ENCODE assay signal across 8 cellular contexts in genomic region chr19:3343619-3344502, GRCh38. TPM values are rescaled to one million over a fixed set of nuclear protein-coding genes. Genes with fewer than 3 reads are reported as not detected.
DNase-seq lines count a peak whose midpoint lies in the region; ATAC-seq, FAIRE-seq and TF ChIP-seq lines count a peak whose summit lies in the region.

No MANE protein-coding gene starts in this region.

- TF ChIP-seq POLR2A in A549 (IDR thresholded peaks at IDR 0.05; ENCODE audit: low read length), result peak; percentile 32; the same call in 1 of the 2 replicates
- no peak for TF ChIP-seq POLR2A in GM12891 (IDR thresholded peaks at IDR 0.05; ENCODE audit: low read depth, low read length)
- TF ChIP-seq POLR2A in sigmoid colon (IDR thresholded peaks at IDR 0.05), result no peak

- TF ChIP-seq EP300 in A549 (IDR thresholded peaks at IDR 0.05), result no peak
- peak in 1 of 4 donors; percentile 54 for TF ChIP-seq EP300 in sigmoid colon (IDR thresholded peaks at IDR 0.05)

- no peaks in the 10 kb centered on the region for H3K27me3 Mint-ChIP-seq in activated naive CD8-positive, alpha-beta T cell treated with anti-CD3 and anti-CD28 coated beads, Interleukin-2, amount 50 U/mL, for 24 hours

- peak overlapping the region; percentile 36 for H3K4me3 Mint-ChIP-seq in activated naive CD8-positive, alpha-beta T cell treated with anti-CD3 and anti-CD28 coated beads, Interleukin-2, amount 50 U/mL, for 24 hours

- no peaks in the 10 kb centered on the region for H3K79me2 ChIP-seq in OCI-LY7 (ENCODE audit: insufficient read depth, low read depth, low read length)

- H3K27ac Mint-ChIP-seq in activated naive CD8-positive, alpha-beta T cell treated with anti-CD3 and anti-CD28 coated beads, Interleukin-2, amount 50 U/mL, for 24 hours, result no peak overlapping the region

- CTCF ChIA-PET in A549 (lab: Yijun Ruan, JAX) (interaction anchor here (0.6 to 2.3 kb wide), 7 partner anchors 18 to 129 kb away, joined by 3 to 7 read pairs (median 3); no protein-coding TSS in a partner anchor), OCI-LY7 (lab: Charles Lee; ENCODE audit: unreplicated experiment) (no interaction called here)

- H3K9me3 ChIP-seq in A549, result no peaks in the 10 kb centered on the region
- no peaks in the 10 kb centered on the region for H3K9me3 ChIP-seq in OCI-LY7 (ENCODE audit: low read length)
- no peaks in the 10 kb centered on the region for H3K9me3 ChIP-seq in heart right ventricle
- no peaks in the 10 kb centered on the region for H3K9me3 ChIP-seq in sigmoid colon

- BruUV-seq in OCI-LY7 (replicated peaks; lab: Mats Ljungman, UMichigan), result no TSS peak

- H2AFZ ChIP-seq in OCI-LY7 (ENCODE audit: low read length), result no peak overlapping the region

- H3K4me3 ChIP-seq in A549 (peak overlapping the region; percentile 59), OCI-LY7 (ENCODE audit: low read depth, low read length, poor library complexity, severe bottlenecking) (no peak overlapping the region), heart right ventricle (peak overlapping the region in 7 of 10 donors; percentile 17 to 41 (median 35)), sigmoid colon (peak overlapping the region in 3 of 4 donors; percentile 9 to 36 (median 25))

- peaks cover under 1% of the 10 kb centered on the region for H3K4me1 Mint-ChIP-seq in activated naive CD8-positive, alpha-beta T cell treated with anti-CD3 and anti-CD28 coated beads, Interleukin-2, amount 50 U/mL, for 24 hours

- peak; percentile 35 to 61 for TF ChIP-seq RAD21 in A549 (conservative IDR thresholded peaks at IDR 0.05 in 1 of 2, IDR thresholded peaks at IDR 0.05 in 1 of 2)

- no peaks in the 10 kb centered on the region for H4K20me1 ChIP-seq in OCI-LY7 (ENCODE audit: insufficient read depth, low read length)

- no peaks in the 10 kb centered on the region for H3K36me3 Mint-ChIP-seq in activated naive CD8-positive, alpha-beta T cell treated with anti-CD3 and anti-CD28 coated beads, Interleukin-2, amount 50 U/mL, for 24 hours (ENCODE audit: low read depth)

- H3K4me2 ChIP-seq in A549 (peak overlapping the region; percentile 89), OCI-LY7 (ENCODE audit: low read length) (no peak overlapping the region)

- intact Hi-C loops in OCI-LY7 (cut with micrococcal nuclease; ENCODE audit: unreplicated experiment), result no loop called here
- intact Hi-C loops in heart right ventricle (cut with DNase I), result loop anchor here in 2 of 10 donors (5.0 kb wide), 1 partner anchor 83 kb away; no protein-coding TSS in a partner anchor
- intact Hi-C loops in sigmoid colon (cut with DNase I), result no loop called here

- H3K36me3 ChIP-seq in OCI-LY7 (ENCODE audit: insufficient read depth, low read length), result no peaks in the 10 kb centered on the region
- H3K36me3 ChIP-seq in heart right ventricle, result no peaks in the 10 kb centered on the region
- H3K36me3 ChIP-seq in sigmoid colon, result no peaks in the 10 kb centered on the region

- ATAC-seq in A549 (peak; percentile 93 to 96), heart right ventricle (peak; percentile 69 to 86 (median 79)), HG02981 (IDR thresholded peaks at IDR 0.05; ENCODE audit: unreplicated experiment) (no peak)
- ATAC-seq in activated naive CD8-positive, alpha-beta T cell treated with anti-CD3 and anti-CD28 coated beads, Interleukin-2, amount 50 U/mL, for 24 hours, result peak; percentile 78

- POLR2A ChIA-PET in A549 (lab: Yijun Ruan, JAX) (no interaction called here), OCI-LY7 (lab: Charles Lee) (no interaction called here)

- no peaks in the 10 kb centered on the region for H3K9me2 ChIP-seq in OCI-LY7 (ENCODE audit: insufficient read depth, low read length)

- peaks cover 31% of the 10 kb centered on the region for H3K4me1 ChIP-seq in A549
- H3K4me1 ChIP-seq in OCI-LY7 (ENCODE audit: insufficient read depth, low read length, poor library complexity, severe bottlenecking), result no peaks in the 10 kb centered on the region
- peaks cover 11 to 33% (median 27%) of the 10 kb centered on the region in 9 donors for H3K4me1 ChIP-seq in heart right ventricle
- peaks cover 0 to 63% (median 50%) of the 10 kb centered on the region in 4 donors for H3K4me1 ChIP-seq in sigmoid colon

- no peaks in the 10 kb centered on the region for H3K9me3 Mint-ChIP-seq in activated naive CD8-positive, alpha-beta T cell treated with anti-CD3 and anti-CD28 coated beads, Interleukin-2, amount 50 U/mL, for 24 hours

- DNase-seq in A549 (ENCODE audit: low read depth in 1 of 2, low spot score in 1 of 2), result peak; percentile 93 to 95
- DNase-seq in GM12891 (ENCODE audit: insufficient read length, low spot score), result peak; percentile 59
- peak; percentile 24 for DNase-seq in OCI-LY7 (ENCODE audit: low spot score)
- DNase-seq in activated naive CD8-positive, alpha-beta T cell treated with anti-CD3 and anti-CD28 coated beads, Interleukin-2, amount 50 U/mL, for 24 hours, result peak; percentile 58
- DNase-seq in heart right ventricle, result peak; percentile 76 to 77
- peak; percentile 96 for DNase-seq in sigmoid colon
- DNase-seq in NCI-H510A (lab: John Stamatoyannopoulos, UW), result no peak

- H3K27ac ChIP-seq in A549, result peak overlapping the region; percentile 93 to 96
- H3K27ac ChIP-seq in OCI-LY7 (ENCODE audit: low read depth, low read length, poor library complexity, severe bottlenecking), result no peak overlapping the region
- H3K27ac ChIP-seq in heart right ventricle, result peak overlapping the region; percentile 52 to 82 (median 70)
- H3K27ac ChIP-seq in sigmoid colon, result peak overlapping the region; percentile 86 to 94 (median 91)

- FAIRE-seq in A549 (lab: Jason Lieb, UNC) (no peak), GM12891 (lab: Jason Lieb, UNC) (peak; percentile 28)

- WGBS in A549 (ENCODE audit: missing lambda C conversion rate), result under 1% methylated on average over 23 of the region's 26 CpGs
- 46 to 62% methylated on average over 26 of the region's 26 CpGs for WGBS in heart right ventricle, 2 donors
- 33 to 53% methylated on average over 26 of the region's 26 CpGs for WGBS in sigmoid colon, 2 donors

- peak; percentile 36; the same call in 1 of the 3 replicates for TF ChIP-seq CTCF in A549 (IDR thresholded peaks at IDR 0.05)
- no peak for TF ChIP-seq CTCF in OCI-LY7 (conservative IDR thresholded peaks at IDR 0.05; ENCODE audit: low read length)
- peak in 5 of 9 donors; percentile 2 to 36 (median 10) for TF ChIP-seq CTCF in heart right ventricle (IDR thresholded peaks at IDR 0.05)
- TF ChIP-seq CTCF in sigmoid colon (IDR thresholded peaks at IDR 0.05), result no peak

- no peaks in the 10 kb centered on the region for H3K27me3 ChIP-seq in heart right ventricle
- H3K27me3 ChIP-seq in sigmoid colon, result no peaks in the 10 kb centered on the region

TF ChIP-seq in A549, 52 proteins besides CTCF, POLR2A, EP300 and RAD21 (continues in another document):
- TF ChIP-seq MAFK (IDR thresholded peaks at IDR 0.05; ENCODE audit: partially characterized antibody) (no peak), TP53 (CRISPR knock-in tag; IDR thresholded peaks at IDR 0.05) (no peak), TFCP2L1 (CRISPR knock-in tag; IDR thresholded peaks at IDR 0.05) (no peak), HDAC2 (IDR thresholded peaks at IDR 0.05) (no peak), SMC3 (IDR thresholded peaks at IDR 0.05) (peak; percentile 54; the same call in 2 of the 3 replicates), CHD2 (IDR thresholded peaks at IDR 0.05; ENCODE audit: low read length, partially characterized antibody) (no peak), RFX5 (IDR thresholded peaks at IDR 0.05) (peak; percentile 66; the same call in 1 of the 2 replicates)
- TF ChIP-seq, protein P1, sequence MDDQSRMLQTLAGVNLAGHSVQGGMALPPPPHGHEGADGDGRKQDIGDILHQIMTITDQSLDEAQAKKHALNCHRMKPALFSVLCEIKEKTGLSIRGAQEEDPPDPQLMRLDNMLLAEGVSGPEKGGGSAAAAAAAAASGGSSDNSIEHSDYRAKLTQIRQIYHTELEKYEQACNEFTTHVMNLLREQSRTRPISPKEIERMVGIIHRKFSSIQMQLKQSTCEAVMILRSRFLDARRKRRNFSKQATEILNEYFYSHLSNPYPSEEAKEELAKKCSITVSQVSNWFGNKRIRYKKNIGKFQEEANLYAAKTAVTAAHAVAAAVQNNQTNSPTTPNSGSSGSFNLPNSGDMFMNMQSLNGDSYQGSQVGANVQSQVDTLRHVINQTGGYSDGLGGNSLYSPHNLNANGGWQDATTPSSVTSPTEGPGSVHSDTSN (IDR thresholded peaks at IDR 0.05), result peak; percentile 33; the same call in 1 of the 2 replicates

TF ChIP-seq in GM12891, 5 proteins besides CTCF, POLR2A, EP300 and RAD21:
- TF ChIP-seq SPI1 (IDR thresholded peaks at IDR 0.05; ENCODE audit: low read depth, low read length) (no peak), PAX5 (IDR thresholded peaks at IDR 0.05; ENCODE audit: insufficient read depth, low read length, severe bottlenecking) (no peak), TAF1 (IDR thresholded peaks at IDR 0.05; ENCODE audit: low read depth, low read length) (no peak), POLR2AphosphoS5 (IDR thresholded peaks at IDR 0.05; ENCODE audit: low read depth, low read length) (no peak), POU2F2 (IDR thresholded peaks at IDR 0.05; ENCODE audit: low read depth, low read length) (no peak)
TF ChIP-seq in GM12891: peak in this region for 0.

RNA-seq across cellular contexts. Expression of gene NFIC, which starts 22.5 kb away (rescaled TPM):
- 2.6 and 4.7 TPM in 2 replicates for polyA plus RNA-seq in A549 (2011; rRNA removed)
- 8.9 and 14.2 TPM in 2 replicates for polyA plus RNA-seq in A549 (2012; cell fraction: cytosol; rRNA removed)
- polyA plus RNA-seq in A549 (2012; cell fraction: nucleus; rRNA removed), result 20.1 and 22.9 TPM in 2 replicates
- polyA plus RNA-seq in A549 (2017; fragmentation: RNase III; extraction: RNeasy Plus Mini Kit Qiagen cat#74134 plus additional on column Dnase treatment), result 34.6 to 36.4 TPM (median 34.9 TPM) in 3 replicates
- 10.5 and 14.6 TPM in 2 replicates for polyA minus RNA-seq in A549 (2011; rRNA and poly(A)+ RNA removed)
- 7.2 TPM for polyA plus RNA-seq in GM12891 (2012; ENCODE audit: low read depth, missing spikeins)
- total RNA-seq in OCI-LY7 (2014; rRNA removed; shearing (Covaris generic)), result 1.0 and 1.7 TPM in 2 replicates
- 1.5 and 1.8 TPM in 2 replicates for total RNA-seq in OCI-LY7 (2022)
- total RNA-seq in heart right ventricle, result 100 to 1,000 TPM; 132 to 217 (median 161) TPM
- polyA plus RNA-seq in heart right ventricle, result 100 to 1,000 TPM in 1 of 2 donors, 10 to 100 TPM in 1; 52.3 to 147 TPM
- total RNA-seq in sigmoid colon, result 100 to 1,000 TPM in 1 of 4 donors, 10 to 100 TPM in 3; 63.2 to 114 (median 74.2) TPM
- 10 to 100 TPM in 2 of 3 donors, 1 to 10 TPM in 1; 9.0 to 45.7 (median 10.2) TPM for polyA plus RNA-seq in sigmoid colon

Comparison
In these comparisons a context has a peak if more than half of its experiments do, and no peak if none do; other contexts are left out.
1. CTCF ChIP-seq: peak in A549 (single experiment) and heart right ventricle (5 of 9); none in OCI-LY7 (single experiment) and sigmoid colon (0 of 4).
2. RNA of gene NFIC, which starts 22.5 kb away (total RNA-seq): 132 to 217 TPM in heart right ventricle and 63.2 to 114 TPM in sigmoid colon; 1.0 to 1.8 TPM in OCI-LY7; every median in the first group is over 10 times any median in the second.